ENCODE assay signal across 18 cellular contexts in genomic region chr11:75453916-75454655, GRCh38. TPM values are rescaled to one million over a fixed set of nuclear protein-coding genes. Genes with fewer than 3 reads are reported as not detected.
A peak's percentile ranks its signal among the peaks of the same experiment; 100 is the strongest.
DNase-seq lines count a peak whose midpoint lies in the region; ATAC-seq and TF ChIP-seq lines count a peak whose summit lies in the region.
"Had no signal": no experiment of that assay in that cellular context is flagged by ENCODE, and none has a peak within 500 bp of the region (broad histone marks: within the 10 kb centered on the region; RNA-seq: fewer than 3 reads in every experiment).

No MANE protein-coding gene starts in this region.

- H3K27ac ChIP-seq in left lung = no peak overlapping the region
- H3K27ac ChIP-seq: BLaER1, neutrophil, SJCRH30, stomach had no signal

- H3K9me3 ChIP-seq in left lung = no peaks in the 10 kb centered on the region
- H3K9me3 ChIP-seq: BLaER1, neutrophil, SJCRH30, stomach had no signal

- H3K4me3 ChIP-seq in AG09309 (ENCODE audit: control insufficient read depth, low read depth, low read length) = no peak overlapping the region
- no peak overlapping the region for H3K4me3 ChIP-seq in left lung
- H3K4me3 ChIP-seq: BLaER1, SJCRH30, stomach had no signal

- H3K9me3 Mint-ChIP-seq in stimulated activated effector memory CD8-positive, alpha-beta T cell treated with anti-CD3 and anti-CD28 coated beads, Interleukin-12 subunit alpha, Interleukin-12 subunit beta, amount 100 ng/mL, for 72 hours = no peaks in the 10 kb centered on the region
- H3K9me3 Mint-ChIP-seq: activated CD4-positive, alpha-beta memory T cell treated with anti-CD3 and anti-CD28 coated beads, Interleukin-2, amount 10 ng/mL, durations not matched to agents 7 days and 5 days; activated T-helper 2 cell treated with anti-CD3 and anti-CD28 coated beads, Interferon-gamma antibody, Interleukin-2, Interleukin-4, amounts not matched to agents 10 μg/mL and 5 μg/mL and 100 μg/mL, durations not matched to agents 14 hours and 24 hours and 36 hours; H9 had no signal

- no peaks in the 10 kb centered on the region for H3K27me3 ChIP-seq in left lung
- H3K27me3 ChIP-seq: BLaER1, neutrophil, SJCRH30 had no signal

- no peak for ATAC-seq in HG03095 (IDR thresholded peaks at IDR 0.05; ENCODE audit: unreplicated experiment)
- no peak for ATAC-seq in stimulated activated effector memory CD8-positive, alpha-beta T cell treated with anti-CD3 and anti-CD28 coated beads, Interleukin-12 subunit alpha, Interleukin-12 subunit beta, amount 100 ng/mL, for 72 hours
- no peak for ATAC-seq in left lung

- no peaks in the 10 kb centered on the region for H3K4me1 Mint-ChIP-seq in stimulated activated effector memory CD8-positive, alpha-beta T cell treated with anti-CD3 and anti-CD28 coated beads, Interleukin-12 subunit alpha, Interleukin-12 subunit beta, amount 100 ng/mL, for 72 hours
- H3K4me1 Mint-ChIP-seq: activated CD4-positive, alpha-beta memory T cell treated with anti-CD3 and anti-CD28 coated beads, Interleukin-2, amount 10 ng/mL, durations not matched to agents 7 days and 5 days had no signal

- H3K4me1 ChIP-seq in left lung = peaks cover 0 to 5% of the 10 kb centered on the region in 2 donors
- H3K4me1 ChIP-seq: BLaER1, SJCRH30 had no signal

- DNase-seq in AG09309 (ENCODE audit: low read depth) = peak; percentile 97
- peak; percentile 59 for DNase-seq in LHCN-M2 (ENCODE audit: low read depth)
- peak; percentile 91 for DNase-seq in cerebellar cortex (ENCODE audit: low spot score)
- DNase-seq in pons (ENCODE audit: low spot score) = peak; percentile 37
- no peak for DNase-seq in NCI-H1105 treated with DMSO at 0.1 percent for 48 hours (lab: John Stamatoyannopoulos, UW)
- no peak for DNase-seq in stimulated activated effector memory CD8-positive, alpha-beta T cell treated with anti-CD3 and anti-CD28 coated beads, Interleukin-12 subunit alpha, Interleukin-12 subunit beta, amount 100 ng/mL, for 72 hours (ENCODE audit: low spot score in 2 of 2)
- DNase-seq in left lung = no peak
- DNase-seq: activated CD4-positive, alpha-beta memory T cell treated with anti-CD3 and anti-CD28 coated beads, Interleukin-2, amount 10 ng/mL, durations not matched to agents 7 days and 5 days; DMS153; H9; MV-4-11; SJCRH30; stomach had no signal

- peaks cover 5% of the 10 kb centered on the region for H3K36me3 Mint-ChIP-seq in stimulated activated effector memory CD8-positive, alpha-beta T cell treated with anti-CD3 and anti-CD28 coated beads, Interleukin-12 subunit alpha, Interleukin-12 subunit beta, amount 100 ng/mL, for 72 hours
- H3K36me3 Mint-ChIP-seq: brain had no signal

- no peak overlapping the region for H3K4me3 Mint-ChIP-seq in stimulated activated effector memory CD8-positive, alpha-beta T cell treated with anti-CD3 and anti-CD28 coated beads, Interleukin-12 subunit alpha, Interleukin-12 subunit beta, amount 100 ng/mL, for 72 hours
- H3K4me3 Mint-ChIP-seq: activated CD4-positive, alpha-beta memory T cell treated with anti-CD3 and anti-CD28 coated beads, Interleukin-2, amount 10 ng/mL, durations not matched to agents 7 days and 5 days; H9 had no signal

- no peak for TF ChIP-seq CTCF in AG09309 (IDR thresholded peaks at IDR 0.05; ENCODE audit: control insufficient read depth, insufficient read depth, low read depth, low read length, missing control alignments)
- TF ChIP-seq CTCF in left lung (IDR thresholded peaks at IDR 0.05) = no peak

- intact Hi-C loops in left lung (cut with DNase I) = no loop called here

- no peaks in the 10 kb centered on the region for H3K36me3 ChIP-seq in left lung
- H3K36me3 ChIP-seq: BLaER1, neutrophil, SJCRH30, stomach had no signal

- no peak overlapping the region for H3K27ac Mint-ChIP-seq in stimulated activated effector memory CD8-positive, alpha-beta T cell treated with anti-CD3 and anti-CD28 coated beads, Interleukin-12 subunit alpha, Interleukin-12 subunit beta, amount 100 ng/mL, for 72 hours
- H3K27ac Mint-ChIP-seq: activated CD4-positive, alpha-beta memory T cell treated with anti-CD3 and anti-CD28 coated beads, Interleukin-2, amount 10 ng/mL, durations not matched to agents 7 days and 5 days; activated T-helper 2 cell treated with anti-CD3 and anti-CD28 coated beads, Interferon-gamma antibody, Interleukin-2, Interleukin-4, amounts not matched to agents 10 μg/mL and 5 μg/mL and 100 μg/mL, durations not matched to agents 14 hours and 24 hours and 36 hours; H9 had no signal

RNA-seq across cellular contexts. Expression of gene KLHL35, which starts 21.1 kb away (rescaled TPM):
- total RNA-seq in LHCN-M2 (2014; rRNA removed) = 5.7 and 10.1 TPM in 2 replicates
- 5.2 TPM for polyA plus RNA-seq in LHCN-M2 (2012)
- 1 to 10 TPM; 1.4 to 2.1 TPM for total RNA-seq in left lung
- total RNA-seq: SJCRH30 had no signal

RNA-seq across cellular contexts. Expression of gene RPS3, which starts 54.8 kb away (rescaled TPM):
- total RNA-seq in LHCN-M2 (2014; rRNA removed) = 996 and 1,030 TPM in 2 replicates
- polyA plus RNA-seq in LHCN-M2 (2012) = 2,967 TPM
- 1,000 to 10,000 TPM; 1,943 to 2,064 TPM for total RNA-seq in left lung

Comparison
In these comparisons a context has a peak if more than half of its experiments do, and no peak if none do; other contexts are left out.
1. DNase-seq: peak in AG09309 (single experiment), LHCN-M2 (single experiment), cerebellar cortex (single experiment) and pons (single experiment); none in NCI-H1105 treated with DMSO at 0.1 percent for 48 hours (single experiment), stimulated activated effector memory CD8-positive, alpha-beta T cell treated with anti-CD3 and anti-CD28 coated beads, Interleukin-12 subunit alpha, Interleukin-12 subunit beta, amount 100 ng/mL, for 72 hours (0 of 2) and left lung (0 of 2).